Comparison of ENCODE assay signal across 8 cellular contexts in the genomic region with DNA sequence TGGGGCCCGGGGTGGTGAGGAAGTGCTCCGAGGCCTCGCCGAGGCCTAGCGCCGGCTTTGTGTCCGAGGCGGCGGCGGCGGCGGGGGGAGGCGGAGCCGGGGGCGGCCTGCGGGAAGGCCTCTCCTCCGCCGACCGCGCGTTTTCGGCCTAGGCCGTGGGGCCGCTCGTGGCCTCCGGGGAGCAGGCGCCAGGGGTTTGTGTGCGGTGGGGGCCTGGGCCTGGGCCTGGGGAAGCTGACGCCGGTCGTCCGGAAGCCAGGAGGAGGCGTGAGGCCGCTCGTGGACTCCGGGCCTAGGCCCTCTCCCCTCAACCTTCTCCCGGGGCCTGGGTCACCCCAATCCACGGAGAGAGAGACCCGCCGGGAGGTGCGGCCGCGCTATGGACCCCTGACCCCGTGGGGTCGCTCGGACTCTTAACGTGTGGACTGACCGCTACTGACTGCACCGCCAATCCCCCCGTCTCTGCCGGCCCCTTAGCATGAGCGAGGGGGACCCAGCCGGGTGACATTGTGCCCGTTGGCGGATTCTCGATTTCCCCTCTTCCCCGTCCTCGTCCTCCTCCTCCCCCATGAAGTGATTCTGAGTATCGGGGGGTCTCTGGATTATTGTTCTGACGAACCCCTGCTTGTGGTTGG. TPM values are rescaled to one million over a fixed set of nuclear protein-coding genes. Genes with fewer than 3 reads are reported as not detected.
A peak's percentile ranks its signal among the peaks of the same experiment; 100 is the strongest.
DNase-seq lines count a peak whose midpoint lies in the region; ATAC-seq, FAIRE-seq and TF ChIP-seq lines count a peak whose summit lies in the region.

No MANE protein-coding gene starts in this region.

- peak overlapping the region; percentile 95 to 100 for H3K9ac ChIP-seq in colonic mucosa (ENCODE audit: low read depth in 2 of 2, low read length in 2 of 2)

- H3K4me3 ChIP-seq in A549 (peak overlapping the region; percentile 92), colonic mucosa (peak overlapping the region; percentile 74), lung (peak overlapping the region; percentile 69)

- under 1% methylated on average over 30 of the region's 60 CpGs for WGBS in A549 (ENCODE audit: missing lambda C conversion rate)
- 0 to 1% methylated on average over 27 to 60 of the region's 60 CpGs for WGBS in lung, 2 donors

- DNase-seq in A549 (ENCODE audit: low read depth in 1 of 2, low spot score in 1 of 2), result peak in 1 of 2 experiments; percentile 52
- DNase-seq in colonic mucosa, result peak; percentile 55
- peak; percentile 61 for DNase-seq in lung (ENCODE audit: low spot score)
- peak; percentile 16 for DNase-seq in stimulated activated CD8-positive, alpha-beta memory T cell treated with anti-CD3 and anti-CD28 coated beads, Interleukin-15, amount 100 ng/mL, for 1 hour (ENCODE audit: low read depth)
- no peak for DNase-seq in GM19239 (ENCODE audit: insufficient read length, low spot score)

- FAIRE-seq in A549 (lab: Jason Lieb, UNC), result no peak
- no peak for FAIRE-seq in GM19239 (lab: Jason Lieb, UNC)

- H3K4me1 ChIP-seq in A549, result peaks cover 51% of the 10 kb centered on the region; the same call in 2 of the 3 replicates
- peaks cover 4% of the 10 kb centered on the region for H3K4me1 ChIP-seq in colonic mucosa
- H3K4me1 ChIP-seq in lung (ENCODE audit: control insufficient read depth in 2 of 2, insufficient read depth in 2 of 2, low read length in 2 of 2), result peaks cover 0 to 19% of the 10 kb centered on the region in 2 donors

- H3K36me3 ChIP-seq in colonic mucosa (no peaks in the 10 kb centered on the region), lung (ENCODE audit: control insufficient read depth in 2 of 2, insufficient read depth in 2 of 2, low read length in 2 of 2) (no peaks in the 10 kb centered on the region)

- intact Hi-C loops in colonic mucosa (cut with DNase I), result loop anchor here (10.0 kb wide), 1 partner anchor 195 kb away; no protein-coding TSS in a partner anchor

- H3K27ac ChIP-seq in A549, result peak overlapping the region; percentile 98 to 99
- H3K27ac ChIP-seq in VCaP, result peak overlapping the region; percentile 94
- H3K27ac ChIP-seq in colonic mucosa, result peak overlapping the region; percentile 99
- H3K27ac ChIP-seq in lung (ENCODE audit: low read depth in 1 of 2, low read length in 1 of 2), result peak overlapping the region; percentile 97 to 99

- TF ChIP-seq RAD21 in A549 (conservative IDR thresholded peaks at IDR 0.05 in 1 of 2, IDR thresholded peaks at IDR 0.05 in 1 of 2), result no peak

- TF ChIP-seq CTCF in A549 (IDR thresholded peaks at IDR 0.05) (no peak), VCaP (conservative IDR thresholded peaks at IDR 0.05) (no peak), colonic mucosa (IDR thresholded peaks at IDR 0.05) (no peak), lung (IDR thresholded peaks at IDR 0.05; ENCODE audit: control extremely low read depth, extremely low read depth) (no peak)

- ATAC-seq in A549, result peak; percentile 37 to 48
- peak; percentile 48 for ATAC-seq in GM18907 (IDR thresholded peaks at IDR 0.05; ENCODE audit: unreplicated experiment)
- peak; percentile 44 for ATAC-seq in HG03354 (IDR thresholded peaks at IDR 0.05; ENCODE audit: poor library complexity, severe bottlenecking, unreplicated experiment)
- peak; percentile 54 for ATAC-seq in lung (ENCODE audit: insufficient read depth, low FRiP score)

- TF ChIP-seq EP300 in A549 (IDR thresholded peaks at IDR 0.05), result no peak

- no peaks in the 10 kb centered on the region for H3K9me3 ChIP-seq in A549
- H3K9me3 ChIP-seq in colonic mucosa, result no peaks in the 10 kb centered on the region
- H3K9me3 ChIP-seq in lung (ENCODE audit: control insufficient read depth in 2 of 2, insufficient read depth in 1 of 2, low read length in 1 of 2), result no peaks in the 10 kb centered on the region

- POLR2A ChIA-PET in A549 (lab: Yijun Ruan, JAX), result interaction anchor here (0.6 to 2.0 kb wide), 3 partner anchors 9 to 476 kb away, joined by 3 to 8 read pairs (median 5); no protein-coding TSS in a partner anchor

- no peak for TF ChIP-seq POLR2A in A549 (IDR thresholded peaks at IDR 0.05; ENCODE audit: low read length)

- H3K4me2 ChIP-seq in A549, result peak overlapping the region; percentile 92

- H3K27me3 ChIP-seq in colonic mucosa (no peaks in the 10 kb centered on the region), lung (ENCODE audit: control insufficient read depth, insufficient read depth) (no peaks in the 10 kb centered on the region)

- CTCF ChIA-PET in A549 (lab: Yijun Ruan, JAX), result interaction anchor here (1.2 to 2.8 kb wide), 5 partner anchors 14 to 35 kb away, joined by 3 to 14 read pairs (median 6); no protein-coding TSS in a partner anchor

TF ChIP-seq in A549, 52 proteins besides CTCF, POLR2A, EP300 and RAD21:
- TF ChIP-seq JUN (IDR thresholded peaks at IDR 0.05) (peak in 1 of 2 experiments; percentile 4; a peak in 2 of 5 replicates), KDM5A (IDR thresholded peaks at IDR 0.05) (no peak), ESRRA (IDR thresholded peaks at IDR 0.05; ENCODE audit: borderline replicate concordance, low read length) (no peak), NR3C1 (IDR thresholded peaks at IDR 0.05) (no peak), RARB (CRISPR knock-in tag; IDR thresholded peaks at IDR 0.05) (no peak), FOSB (CRISPR knock-in tag; IDR thresholded peaks at IDR 0.05) (no peak), MAZ (IDR thresholded peaks at IDR 0.05; ENCODE audit: borderline replicate concordance, low read depth, low read length) (no peak), BHLHE40 (IDR thresholded peaks at IDR 0.05; ENCODE audit: low read depth, low read length) (no peak), PHF8 (IDR thresholded peaks at IDR 0.05; ENCODE audit: borderline replicate concordance, low read depth) (peak; percentile 90; the same call in 1 of the 2 replicates), TFCP2L1 (CRISPR knock-in tag; IDR thresholded peaks at IDR 0.05) (no peak), MYC (IDR thresholded peaks at IDR 0.05; ENCODE audit: borderline replicate concordance, low read length) (no peak), ZFP36 (IDR thresholded peaks at IDR 0.05; ENCODE audit: borderline replicate concordance, partially characterized antibody) (no peak)
- TF ChIP-seq, protein P1, sequence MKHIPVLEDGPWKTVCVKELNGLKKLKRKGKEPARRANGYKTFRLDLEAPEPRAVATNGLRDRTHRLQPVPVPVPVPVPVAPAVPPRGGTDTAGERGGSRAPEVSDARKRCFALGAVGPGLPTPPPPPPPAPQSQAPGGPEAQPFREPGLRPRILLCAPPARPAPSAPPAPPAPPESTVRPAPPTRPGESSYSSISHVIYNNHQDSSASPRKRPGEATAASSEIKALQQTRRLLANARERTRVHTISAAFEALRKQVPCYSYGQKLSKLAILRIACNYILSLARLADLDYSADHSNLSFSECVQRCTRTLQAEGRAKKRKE (CRISPR knock-in tag; IDR thresholded peaks at IDR 0.05; ENCODE audit: low read depth), result no peak
- TF ChIP-seq, protein P2, sequence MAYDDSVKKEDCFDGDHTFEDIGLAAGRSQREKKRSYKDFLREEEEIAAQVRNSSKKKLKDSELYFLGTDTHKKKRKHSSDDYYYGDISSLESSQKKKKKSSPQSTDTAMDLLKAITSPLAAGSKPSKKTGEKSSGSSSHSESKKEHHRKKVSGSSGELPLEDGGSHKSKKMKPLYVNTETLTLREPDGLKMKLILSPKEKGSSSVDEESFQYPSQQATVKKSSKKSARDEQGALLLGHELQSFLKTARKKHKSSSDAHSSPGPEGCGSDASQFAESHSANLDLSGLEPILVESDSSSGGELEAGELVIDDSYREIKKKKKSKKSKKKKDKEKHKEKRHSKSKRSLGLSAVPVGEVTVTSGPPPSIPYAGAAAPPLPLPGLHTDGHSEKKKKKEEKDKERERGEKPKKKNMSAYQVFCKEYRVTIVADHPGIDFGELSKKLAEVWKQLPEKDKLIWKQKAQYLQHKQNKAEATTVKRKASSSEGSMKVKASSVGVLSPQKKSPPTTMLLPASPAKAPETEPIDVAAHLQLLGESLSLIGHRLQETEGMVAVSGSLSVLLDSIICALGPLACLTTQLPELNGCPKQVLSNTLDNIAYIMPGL (CRISPR knock-in tag; IDR thresholded peaks at IDR 0.05; ENCODE audit: borderline replicate concordance), result no peak
- TF ChIP-seq, protein P3, sequence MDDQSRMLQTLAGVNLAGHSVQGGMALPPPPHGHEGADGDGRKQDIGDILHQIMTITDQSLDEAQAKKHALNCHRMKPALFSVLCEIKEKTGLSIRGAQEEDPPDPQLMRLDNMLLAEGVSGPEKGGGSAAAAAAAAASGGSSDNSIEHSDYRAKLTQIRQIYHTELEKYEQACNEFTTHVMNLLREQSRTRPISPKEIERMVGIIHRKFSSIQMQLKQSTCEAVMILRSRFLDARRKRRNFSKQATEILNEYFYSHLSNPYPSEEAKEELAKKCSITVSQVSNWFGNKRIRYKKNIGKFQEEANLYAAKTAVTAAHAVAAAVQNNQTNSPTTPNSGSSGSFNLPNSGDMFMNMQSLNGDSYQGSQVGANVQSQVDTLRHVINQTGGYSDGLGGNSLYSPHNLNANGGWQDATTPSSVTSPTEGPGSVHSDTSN (IDR thresholded peaks at IDR 0.05), result no peak

RNA-seq across cellular contexts. Expression of a gene that starts 0.6 kb away (rescaled TPM):
- polyA plus RNA-seq in A549 (2011; rRNA removed), result 49.3 and 52.7 TPM in 2 replicates
- polyA plus RNA-seq in A549 (2012; cell fraction: cytosol; rRNA removed), result 13.8 and 15.2 TPM in 2 replicates
- polyA plus RNA-seq in A549 (2012; cell fraction: nucleus; rRNA removed), result 26.3 and 32.5 TPM in 2 replicates
- 24.7 to 28.7 TPM (median 25.0 TPM) in 3 replicates for polyA plus RNA-seq in A549 (2017; fragmentation: RNase III; extraction: RNeasy Plus Mini Kit Qiagen cat#74134 plus additional on column Dnase treatment)
- 31.1 and 34.8 TPM in 2 replicates for polyA minus RNA-seq in A549 (2011; rRNA and poly(A)+ RNA removed)
- total RNA-seq in colonic mucosa, result 10 to 100 TPM; 34.7 to 39.0 TPM
- 10 to 100 TPM; 43.6 to 93.3 TPM for total RNA-seq in lung
- polyA plus RNA-seq in lung, result 10 to 100 TPM; 25.1 to 30.3 TPM
